In the genomic region with DNA sequence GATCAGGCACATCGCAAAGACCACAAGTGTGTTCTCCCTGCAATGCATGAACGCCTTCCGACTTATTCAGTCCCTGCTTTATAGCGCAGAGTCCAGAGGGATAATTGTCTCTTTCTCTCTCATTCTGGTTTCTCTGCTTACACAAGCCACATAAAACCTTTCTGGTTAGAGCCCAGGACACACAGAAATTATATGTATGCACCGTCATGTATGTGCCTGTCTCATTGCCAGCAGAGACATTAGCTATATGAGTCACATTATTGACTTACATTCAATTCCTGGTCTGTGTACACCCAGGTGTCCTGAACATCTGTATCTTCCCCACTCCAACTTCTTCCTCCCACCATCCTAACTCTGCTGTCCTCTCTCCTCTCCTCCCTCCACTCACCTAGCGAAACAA, we compare ENCODE assay signal across 19 cellular contexts. TPM values are rescaled to one million over a fixed set of nuclear protein-coding genes. Genes with fewer than 3 reads are reported as not detected.
DNase-seq lines count a peak whose midpoint lies in the region; ATAC-seq lines count a peak whose summit lies in the region.
"Had no signal": no experiment of that assay in that cellular context is flagged by ENCODE, and none has a peak within 500 bp of the region (broad histone marks: within the 10 kb centered on the region; RNA-seq: fewer than 3 reads in every experiment).

No MANE protein-coding gene starts in this region.

- H3K27me3 ChIP-seq in BLaER1: no peaks in the 10 kb centered on the region

- H3K4me2 ChIP-seq in BLaER1: peak overlapping the region; percentile 40

- ATAC-seq in esophagus mucosa: peak; percentile 80
- ATAC-seq: Panc1, Right ventricle myocardium inferior, T-cell had no signal

- no peak overlapping the region for H3K4me3 ChIP-seq in BLaER1
- H3K4me3 ChIP-seq: SK-N-MC had no signal

- peaks cover 26% of the 10 kb centered on the region for H3K4me1 ChIP-seq in BLaER1

- DNase-seq in NCI-H1417 (lab: John Stamatoyannopoulos, UW) (peak in 2 of 3 experiments; percentile 43 to 53), NCI-H1417 treated with DMSO at 0.1 percent for 48 hours (lab: John Stamatoyannopoulos, UW) (no peak), NCI-H69 (lab: John Stamatoyannopoulos, UW) (peak; percentile 85), hepatic stellate cell (ENCODE audit: low spot score) (no peak), OCI-M1 (lab: John Stamatoyannopoulos, UW) (no peak), NCI-H2107 (lab: John Stamatoyannopoulos, UW) (no peak)
- DNase-seq: C1 segment of cervical spinal cord, HCEC 1CT, Kasumi-1, NCI-H1930, NCI-H526, T-cell had no signal

- H3K27ac ChIP-seq in BLaER1: 0 out of 2 replicates have a peak overlapping the region, but pooled peaks have one; percentile 10
- H3K27ac ChIP-seq: SK-N-MC had no signal

- peaks cover 69% of the 10 kb centered on the region for H4K20me1 ChIP-seq in BLaER1

- no peak overlapping the region; the same call in 1 of the 2 replicates for H3K9ac ChIP-seq in BLaER1

- no peaks in the 10 kb centered on the region for H3K9me3 ChIP-seq in BLaER1

- H3K36me3 ChIP-seq in BLaER1: peaks cover 9% of the 10 kb centered on the region; the same call in 1 of the 2 replicates

RNA-seq across cellular contexts. Expression of a gene that starts 44.0 kb away (rescaled TPM):
- 0.32 TPM for total RNA-seq in esophagus mucosa
- total RNA-seq: A172, HT1080, Right ventricle myocardium inferior had no signal

Comparison
In these comparisons a context has a peak if more than half of its experiments do, and no peak if none do; other contexts are left out.
1. DNase-seq: peak in NCI-H1417 (2 of 3) and NCI-H69 (single experiment); none in NCI-H1417 treated with DMSO at 0.1 percent for 48 hours (single experiment), hepatic stellate cell (single experiment), OCI-M1 (single experiment) and NCI-H2107 (single experiment).